8 cellular contexts compared by ENCODE assay signal in genomic region chr17:82241183-82241925, GRCh38. TPM values are rescaled to one million over a fixed set of nuclear protein-coding genes. Genes with fewer than 3 reads are reported as not detected.
A peak's percentile ranks its signal among the peaks of the same experiment; 100 is the strongest.
DNase-seq lines count a peak whose midpoint lies in the region; ATAC-seq, FAIRE-seq and TF ChIP-seq lines count a peak whose summit lies in the region.

No MANE protein-coding gene starts in this region.

- no peak overlapping the region for H3K9ac ChIP-seq in DND-41 (ENCODE audit: low read depth, low read length)
- H3K9ac ChIP-seq in K562 (ENCODE audit: insufficient read depth in 1 of 2, low read depth in 2 of 2, low read length in 2 of 2): peak overlapping the region; percentile 10 to 90; a peak in 3 of 4 replicates
- H3K9ac ChIP-seq in keratinocyte (ENCODE audit: control insufficient read depth, extremely low read depth, insufficient read depth, low read length): peak overlapping the region; percentile 52

- H3K9me1 ChIP-seq in K562 (ENCODE audit: control insufficient read depth, insufficient read depth, low read length) (no peaks in the 10 kb centered on the region), keratinocyte (ENCODE audit: control insufficient read depth, extremely low read depth, insufficient read depth, low read length) (peaks cover 2% of the 10 kb centered on the region)

- H3K4me3 ChIP-seq in DND-41 (ENCODE audit: low read depth in 1 of 2, low read length in 2 of 2) (no peak overlapping the region), K562 (no peak overlapping the region), keratinocyte (ENCODE audit: control insufficient read depth in 2 of 3, extremely low read depth in 1 of 3, insufficient read depth in 2 of 3, low read depth in 1 of 3, low read length in 3 of 3) (no peak overlapping the region)

- H3K27me3 ChIP-seq in DND-41 (ENCODE audit: insufficient read depth, low read length, poor library complexity): no peaks in the 10 kb centered on the region
- H3K27me3 ChIP-seq in K562 (ENCODE audit: control insufficient read depth in 2 of 2, insufficient read depth in 2 of 2, low read length in 2 of 2): no peaks in the 10 kb centered on the region
- no peaks in the 10 kb centered on the region for H3K27me3 ChIP-seq in keratinocyte (ENCODE audit: control insufficient read depth, extremely low read depth, insufficient read depth, low read length)

- in situ Hi-C loops in K562 (cut with MboI): loop anchor here (5.0 kb wide), 1 partner anchor 66 kb away; no protein-coding TSS in a partner anchor

- H3K9me3 ChIP-seq in DND-41 (ENCODE audit: insufficient read depth, low read length, severe bottlenecking) (no peaks in the 10 kb centered on the region), K562 (replicated peaks; ENCODE audit: control insufficient read depth, insufficient read depth, low read depth, low read length) (no peaks in the 10 kb centered on the region), keratinocyte (ENCODE audit: control insufficient read depth, low read depth, low read length) (no peaks in the 10 kb centered on the region)

- H2AFZ ChIP-seq in DND-41 (ENCODE audit: low read depth, low read length) (no peak overlapping the region), K562 (ENCODE audit: low read depth, low read length) (no peak overlapping the region), keratinocyte (ENCODE audit: control insufficient read depth, low read length) (no peak overlapping the region)

- TF ChIP-seq RAD21 in K562 (CRISPR knock-in tag; conservative IDR thresholded peaks at IDR 0.05 in 1 of 2, IDR thresholded peaks at IDR 0.05 in 1 of 2): no peak

- H3K36me3 ChIP-seq in DND-41 (ENCODE audit: insufficient read depth, low read length) (peaks cover 70% of the 10 kb centered on the region), K562 (ENCODE audit: control insufficient read depth, insufficient read depth, low read length) (peaks cover 53% of the 10 kb centered on the region), keratinocyte (ENCODE audit: control insufficient read depth in 2 of 2, extremely low read depth in 1 of 2, insufficient read depth in 2 of 2, low read length in 2 of 2) (peaks cover 40 to 51% of the 10 kb centered on the region in 2 experiments)

- TF ChIP-seq EP300 in K562 (IDR thresholded peaks at IDR 0.05; ENCODE audit: low read length): no peak

- BruUV-seq in K562 (replicated peaks; lab: Mats Ljungman, UMichigan): no TSS peak

- DNase-seq in DND-41 (no peak), RPMI7951 (ENCODE audit: low read depth) (peak; percentile 90), K562 (ENCODE audit: extremely low read depth in 1 of 4, low spot score in 3 of 4) (no peak), keratinocyte (ENCODE audit: low read depth, low spot score) (no peak)
- peak; percentile 56 for DNase-seq in stimulated activated CD4-positive, alpha-beta T cell treated with anti-CD3 and anti-CD28 coated beads, Interleukin-4, amount 100 ng/mL, for 1 hour

- POLR2A ChIA-PET in K562 (lab: Yijun Ruan, JAX): interaction anchor here (0.6 to 2.7 kb wide), 11 partner anchors 10 to 143 kb away, joined by 3 to 20 read pairs (median 4); no protein-coding TSS in a partner anchor

- intact Hi-C loops in K562 (cut with micrococcal nuclease): no loop called here

- H3K27ac ChIP-seq in DND-41 (ENCODE audit: low read length): no peak overlapping the region
- H3K27ac ChIP-seq in K562 (ENCODE audit: extremely low read depth, low read depth, low read length): peak overlapping the region; percentile 73
- peak overlapping the region; percentile 44 for H3K27ac ChIP-seq in keratinocyte (ENCODE audit: control insufficient read depth, insufficient read depth, low read length)

- H4K20me1 ChIP-seq in DND-41 (ENCODE audit: insufficient read depth, low read length) (peaks cover 68% of the 10 kb centered on the region), K562 (replicated peaks; ENCODE audit: control insufficient read depth, insufficient read depth, low read length) (0 out of 2 replicates have a peak, but pooled peaks cover 2% of the 10 kb centered on the region), keratinocyte (ENCODE audit: control insufficient read depth, extremely low read depth, insufficient read depth, low read length) (peaks cover 19% of the 10 kb centered on the region)

- TF ChIP-seq POLR2A in K562 (conservative IDR thresholded peaks at IDR 0.05): no peak; the same call in 1 of the 2 replicates

- H3K79me2 ChIP-seq in DND-41 (ENCODE audit: insufficient read depth, low read length): peaks cover 29% of the 10 kb centered on the region; the same call in 1 of the 2 replicates
- peaks cover 48% of the 10 kb centered on the region for H3K79me2 ChIP-seq in K562 (ENCODE audit: control insufficient read depth, insufficient read depth, low read length)
- peaks cover 28% of the 10 kb centered on the region for H3K79me2 ChIP-seq in keratinocyte (ENCODE audit: control insufficient read depth, insufficient read depth, low read length)

- WGBS in K562 (ENCODE audit: insufficient coverage, low coverage, missing lambda C conversion rate): 74% methylated on average over 20 of the region's 27 CpGs

- ATAC-seq in DND-41 (ENCODE audit: insufficient read depth, low read depth) (peak; percentile 2; the same call in 1 of the 3 replicates), K562 (no peak), HG03565 (IDR thresholded peaks at IDR 0.05; ENCODE audit: unreplicated experiment) (no peak), GM19452 (IDR thresholded peaks at IDR 0.05; ENCODE audit: unreplicated experiment) (no peak), GM18868 (IDR thresholded peaks at IDR 0.05; ENCODE audit: unreplicated experiment) (no peak)

- CTCF ChIA-PET in K562 (lab: Yijun Ruan, JAX; ENCODE audit: low intra/inter-chr PET ratio): no interaction called here

- no peak for TF ChIP-seq CTCF in DND-41 (IDR thresholded peaks at IDR 0.05; ENCODE audit: borderline replicate concordance, extremely low read depth, low read length, poor library complexity, severe bottlenecking)
- TF ChIP-seq CTCF in K562 (IDR thresholded peaks at IDR 0.05 in 2 of 3, conservative IDR thresholded peaks at IDR 0.05 in 1 of 3; ENCODE audit: insufficient read depth in 2 of 3, low read depth in 1 of 3, low read length in 3 of 3): no peak
- TF ChIP-seq CTCF in keratinocyte (optimal IDR thresholded peaks at IDR 0.05 in 1 of 3, IDR thresholded peaks at IDR 0.05 in 1 of 3, conservative IDR thresholded peaks at IDR 0.05 in 1 of 3; ENCODE audit: extremely low read depth in 1 of 3, insufficient read depth in 2 of 3, low read length in 3 of 3): no peak

- dilution Hi-C loops in keratinocyte (cut with MboI; ENCODE audit: extremely low pct_ligation_motif_present, low sequenced_read_pairs): no loop called here

- FAIRE-seq in K562 (lab: Jason Lieb, UNC): peak; percentile 23
- peak; percentile 77 for FAIRE-seq in keratinocyte (lab: Jason Lieb, UNC)

- H3K4me1 ChIP-seq in DND-41 (ENCODE audit: insufficient read depth, low read length) (0 out of 2 replicates have a peak, but pooled peaks cover 4% of the 10 kb centered on the region), K562 (replicated peaks in 1 of 2; ENCODE audit: control insufficient read depth in 2 of 2, insufficient read depth in 2 of 2, low read length in 2 of 2) (peaks cover 44 to 92% of the 10 kb centered on the region in 2 experiments), keratinocyte (ENCODE audit: control insufficient read depth, extremely low read depth, insufficient read depth, low read length) (peaks cover 49% of the 10 kb centered on the region)

- H3K4me2 ChIP-seq in DND-41 (ENCODE audit: insufficient read depth, low read length) (no peak overlapping the region), K562 (ENCODE audit: insufficient read depth, low read length) (peak overlapping the region; percentile 43), keratinocyte (ENCODE audit: control insufficient read depth, extremely low read depth, insufficient read depth, low read depth, low read length) (peak overlapping the region; percentile 22)

RNA-seq across cellular contexts. Expression of gene SLC16A3, which starts 12.5 kb away (rescaled TPM):
- total RNA-seq in RPMI7951 (2014; rRNA removed; shearing (Covaris generic)): 104 and 207 TPM in 2 replicates
- 2.9 and 6.6 TPM in 2 replicates for total RNA-seq in K562 (2011; cell fraction: chromatin; rRNA removed; ENCODE audit: low replicate concordance)
- 10.0 and 10.5 TPM in 2 replicates for total RNA-seq in K562 (2011; cell fraction: nucleolus; rRNA removed)
- total RNA-seq in K562 (2011; cell fraction: nucleoplasm; rRNA removed): 4.4 and 5.7 TPM in 2 replicates
- total RNA-seq in K562 (2014; rRNA removed): 1.8 and 2.5 TPM in 2 replicates
- 0.11 and 0.13 TPM in 2 replicates for total RNA-seq in K562 (2014; rRNA removed; fragmentation: Illumina TruSeq; extraction: Trizol)
- total RNA-seq in K562 (2015; rRNA removed; fragmentation: Illumina TruSeq; extraction: Trizol): 1.0 and 1.2 TPM in 2 replicates
- 2.9 and 5.4 TPM in 2 replicates for total RNA-seq in K562 (2021)
- 3.7 and 8.3 TPM in 2 replicates for polyA plus RNA-seq in K562 (2011; rRNA removed)
- 9.7 and 12.8 TPM in 2 replicates for polyA plus RNA-seq in K562 (2011; cell fraction: cytosol; rRNA removed)
- 9.1 and 10.2 TPM in 2 replicates for polyA plus RNA-seq in K562 (2011; cell fraction: nucleus; rRNA removed)
- polyA plus RNA-seq in K562 (2012): 4.9 and 9.3 TPM in 2 replicates
- 0.58 and 0.78 TPM in 2 replicates for polyA plus RNA-seq in K562 (2014; fragmentation: Illumina TruSeq; extraction: Trizol)
- polyA plus RNA-seq in K562 (2014; fragmentation: Nextera tagmentation; extraction: Ambion mirVana): not detected
- 0.81 and 1.9 TPM in 2 replicates for polyA plus RNA-seq in K562 (2014; rRNA removed)
- 2.9 and 3.7 TPM in 2 replicates for polyA minus RNA-seq in K562 (2011; rRNA and poly(A)+ RNA removed)
- polyA minus RNA-seq in K562 (2011; cell fraction: cytosol; rRNA and poly(A)+ RNA removed): 7.0 and 15.5 TPM in 2 replicates
- 4.8 and 6.9 TPM in 2 replicates for polyA minus RNA-seq in K562 (2011; cell fraction: nucleus; rRNA and poly(A)+ RNA removed)
- 35.7 to 112 TPM (median 40.7 TPM) in 3 replicates for polyA plus RNA-seq in keratinocyte
- polyA plus RNA-seq in keratinocyte (2011; ENCODE audit: low read depth): 2.3 TPM
- 10.9 and 32.0 TPM in 2 replicates for polyA plus RNA-seq in keratinocyte (2011; cell fraction: cytosol; rRNA removed)
- 83.4 and 104 TPM in 2 replicates for polyA plus RNA-seq in keratinocyte (2011; cell fraction: nucleus; rRNA removed)
- polyA plus RNA-seq in keratinocyte (2012; ENCODE audit: low replicate concordance): 17.6 and 73.8 TPM in 2 replicates
- 53.8 to 107 TPM (median 83.5 TPM) in 3 replicates for polyA minus RNA-seq in keratinocyte
- 181 TPM for polyA minus RNA-seq in keratinocyte (2011; cell fraction: cytosol; rRNA and poly(A)+ RNA removed)
- polyA minus RNA-seq in keratinocyte (2011; cell fraction: nucleus; rRNA and poly(A)+ RNA removed): 161 and 170 TPM in 2 replicates

RNA-seq across cellular contexts. Expression of gene CCDC57, which starts 28.7 kb away (rescaled TPM):
- 3.7 and 5.0 TPM in 2 replicates for total RNA-seq in RPMI7951 (2014; rRNA removed; shearing (Covaris generic))
- 238 and 466 TPM in 2 replicates for total RNA-seq in K562 (2011; cell fraction: chromatin; rRNA removed; ENCODE audit: low replicate concordance)
- 176 and 211 TPM in 2 replicates for total RNA-seq in K562 (2011; cell fraction: nucleolus; rRNA removed)
- 135 and 163 TPM in 2 replicates for total RNA-seq in K562 (2011; cell fraction: nucleoplasm; rRNA removed)
- total RNA-seq in K562 (2014; rRNA removed): 13.6 and 19.0 TPM in 2 replicates
- 10.7 TPM in 2 replicates for total RNA-seq in K562 (2014; rRNA removed; fragmentation: Illumina TruSeq; extraction: Trizol)
- 17.1 and 18.1 TPM in 2 replicates for total RNA-seq in K562 (2015; rRNA removed; fragmentation: Illumina TruSeq; extraction: Trizol)
- total RNA-seq in K562 (2021): 33.8 and 36.0 TPM in 2 replicates
- 26.3 and 31.1 TPM in 2 replicates for polyA plus RNA-seq in K562 (2011; rRNA removed)
- 15.4 and 18.8 TPM in 2 replicates for polyA plus RNA-seq in K562 (2011; cell fraction: cytosol; rRNA removed)
- polyA plus RNA-seq in K562 (2011; cell fraction: nucleus; rRNA removed): 146 and 224 TPM in 2 replicates
- polyA plus RNA-seq in K562 (2012): 20.1 and 38.4 TPM in 2 replicates
- 12.9 and 19.9 TPM in 2 replicates for polyA plus RNA-seq in K562 (2014; fragmentation: Illumina TruSeq; extraction: Trizol)
- polyA plus RNA-seq in K562 (2014; fragmentation: Nextera tagmentation; extraction: Ambion mirVana): 1 to 10 TPM in 1 of 2 experiments, under 1 TPM in 1; 0.83 to 1.1 TPM
- 34.8 and 36.2 TPM in 2 replicates for polyA plus RNA-seq in K562 (2014; rRNA removed)
- 15.9 and 16.8 TPM in 2 replicates for polyA minus RNA-seq in K562 (2011; rRNA and poly(A)+ RNA removed)
- polyA minus RNA-seq in K562 (2011; cell fraction: cytosol; rRNA and poly(A)+ RNA removed): 12.2 and 13.1 TPM in 2 replicates
- 47.4 and 49.1 TPM in 2 replicates for polyA minus RNA-seq in K562 (2011; cell fraction: nucleus; rRNA and poly(A)+ RNA removed)
- 14.0 to 24.8 TPM (median 19.2 TPM) in 3 replicates for polyA plus RNA-seq in keratinocyte
- 7.6 TPM for polyA plus RNA-seq in keratinocyte (2011; ENCODE audit: low read depth)
- polyA plus RNA-seq in keratinocyte (2011; cell fraction: cytosol; rRNA removed): 3.2 and 6.1 TPM in 2 replicates
- 85.5 and 116 TPM in 2 replicates for polyA plus RNA-seq in keratinocyte (2011; cell fraction: nucleus; rRNA removed)
- polyA plus RNA-seq in keratinocyte (2012; ENCODE audit: low replicate concordance): 7.8 and 13.8 TPM in 2 replicates
- 13.4 to 15.4 TPM (median 13.8 TPM) in 3 replicates for polyA minus RNA-seq in keratinocyte
- polyA minus RNA-seq in keratinocyte (2011; cell fraction: cytosol; rRNA and poly(A)+ RNA removed): 11.7 TPM
- 23.3 and 29.9 TPM in 2 replicates for polyA minus RNA-seq in keratinocyte (2011; cell fraction: nucleus; rRNA and poly(A)+ RNA removed)

RNA-seq across cellular contexts. Expression of gene CSNK1D, which starts 32.1 kb away (rescaled TPM):
- total RNA-seq in RPMI7951 (2014; rRNA removed; shearing (Covaris generic)): 20.4 and 22.6 TPM in 2 replicates
- 268 and 441 TPM in 2 replicates for total RNA-seq in K562 (2011; cell fraction: chromatin; rRNA removed; ENCODE audit: low replicate concordance)
- 196 and 213 TPM in 2 replicates for total RNA-seq in K562 (2011; cell fraction: nucleolus; rRNA removed)
- 179 and 187 TPM in 2 replicates for total RNA-seq in K562 (2011; cell fraction: nucleoplasm; rRNA removed)
- 26.1 and 39.0 TPM in 2 replicates for total RNA-seq in K562 (2014; rRNA removed)
- total RNA-seq in K562 (2014; rRNA removed; fragmentation: Illumina TruSeq; extraction: Trizol): 35.9 and 41.3 TPM in 2 replicates
- 35.7 and 36.6 TPM in 2 replicates for total RNA-seq in K562 (2015; rRNA removed; fragmentation: Illumina TruSeq; extraction: Trizol)
- total RNA-seq in K562 (2021): 95.3 and 114 TPM in 2 replicates
- polyA plus RNA-seq in K562 (2011; rRNA removed): 82.8 and 96.8 TPM in 2 replicates
- polyA plus RNA-seq in K562 (2011; cell fraction: cytosol; rRNA removed): 51.5 and 60.4 TPM in 2 replicates
- 306 and 488 TPM in 2 replicates for polyA plus RNA-seq in K562 (2011; cell fraction: nucleus; rRNA removed)
- polyA plus RNA-seq in K562 (2012): 102 and 106 TPM in 2 replicates
- polyA plus RNA-seq in K562 (2014; fragmentation: Illumina TruSeq; extraction: Trizol): 123 and 133 TPM in 2 replicates
- 1 to 10 TPM; 6.5 to 7.4 TPM for polyA plus RNA-seq in K562 (2014; fragmentation: Nextera tagmentation; extraction: Ambion mirVana)
- polyA plus RNA-seq in K562 (2014; rRNA removed): 81.0 and 90.3 TPM in 2 replicates
- polyA minus RNA-seq in K562 (2011; rRNA and poly(A)+ RNA removed): 56.2 and 74.7 TPM in 2 replicates
- polyA minus RNA-seq in K562 (2011; cell fraction: cytosol; rRNA and poly(A)+ RNA removed): 45.7 and 51.3 TPM in 2 replicates
- polyA minus RNA-seq in K562 (2011; cell fraction: nucleus; rRNA and poly(A)+ RNA removed): 71.1 and 74.9 TPM in 2 replicates
- polyA plus RNA-seq in keratinocyte: 61.8 to 173 TPM (median 86.0 TPM) in 3 replicates
- 33.8 TPM for polyA plus RNA-seq in keratinocyte (2011; ENCODE audit: low read depth)
- 123 and 135 TPM in 2 replicates for polyA plus RNA-seq in keratinocyte (2011; cell fraction: cytosol; rRNA removed)
- polyA plus RNA-seq in keratinocyte (2011; cell fraction: nucleus; rRNA removed): 286 and 337 TPM in 2 replicates
- polyA plus RNA-seq in keratinocyte (2012; ENCODE audit: low replicate concordance): 88.4 and 107 TPM in 2 replicates
- 75.4 to 226 TPM (median 76.3 TPM) in 3 replicates for polyA minus RNA-seq in keratinocyte
- polyA minus RNA-seq in keratinocyte (2011; cell fraction: cytosol; rRNA and poly(A)+ RNA removed): 74.2 TPM
- 57.8 and 84.6 TPM in 2 replicates for polyA minus RNA-seq in keratinocyte (2011; cell fraction: nucleus; rRNA and poly(A)+ RNA removed)

Comparison
In these comparisons a context has a peak if more than half of its experiments do, and no peak if none do; other contexts are left out.
1. DNase-seq: peak in RPMI7951 (single experiment) and stimulated activated CD4-positive, alpha-beta T cell treated with anti-CD3 and anti-CD28 coated beads, Interleukin-4, amount 100 ng/mL, for 1 hour (single experiment); none in DND-41 (single experiment), K562 (0 of 4) and keratinocyte (single experiment).